In the genomic region with DNA sequence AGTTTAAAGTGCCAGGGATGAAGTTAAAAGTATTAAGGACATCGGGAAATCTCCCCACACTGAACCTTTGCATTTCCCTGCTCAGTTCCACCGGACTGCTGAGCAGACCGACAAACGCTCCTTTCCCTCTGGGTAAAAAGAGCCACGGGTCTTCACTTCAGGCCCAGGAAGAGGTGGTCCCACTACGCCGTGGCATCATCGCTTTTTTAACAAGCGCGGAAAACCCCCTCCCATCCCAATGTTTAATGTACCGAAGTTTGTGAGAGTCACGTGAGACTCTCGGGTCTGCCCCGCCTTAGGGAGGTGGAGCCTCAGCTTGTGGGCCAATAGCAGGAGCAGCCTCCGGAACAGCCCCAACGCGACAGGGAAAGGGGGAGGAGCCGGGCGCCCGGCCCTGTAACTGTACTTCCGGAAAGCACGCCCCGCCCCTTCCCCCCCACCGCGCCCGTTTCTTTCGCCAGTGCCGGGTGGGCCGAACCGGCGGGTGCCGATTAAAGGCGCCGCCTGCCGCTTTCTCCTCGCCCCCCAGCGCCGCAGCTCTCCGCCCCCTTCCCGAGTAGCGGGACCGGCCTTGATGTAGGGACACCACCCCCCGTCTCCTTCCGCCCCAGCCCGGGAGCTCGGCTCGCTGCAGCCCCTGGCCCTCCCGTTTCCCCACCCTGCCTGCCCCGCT, we compare ENCODE assay signal across 8 cellular contexts. TPM values are rescaled to one million over a fixed set of nuclear protein-coding genes. Genes with fewer than 3 reads are reported as not detected.
DNase-seq lines count a peak whose midpoint lies in the region; ATAC-seq and TF ChIP-seq lines count a peak whose summit lies in the region.

No MANE protein-coding gene starts in this region.

- peaks cover 4 to 17% (median 10%) of the 10 kb centered on the region in 10 experiments; a peak in 17 of 20 replicates for H3K4me1 ChIP-seq in BLaER1 treated with 17β-estradiol and CSF1 and Interleukin-3, amounts not matched to agents 10 nM and 100 nM
- peaks cover 4 to 10% of the 10 kb centered on the region in 2 donors for H3K4me1 ChIP-seq in left lung

- peaks cover 0 to 6% (median 0%) of the 10 kb centered on the region in 11 experiments; a peak in 1 of 22 replicates for H3K9me3 ChIP-seq in BLaER1 treated with 17β-estradiol and CSF1 and Interleukin-3, amounts not matched to agents 10 nM and 100 nM (replicated peaks in 1 of 11)
- H3K9me3 ChIP-seq in left lung = no peaks in the 10 kb centered on the region

- H3K27ac ChIP-seq in BLaER1 treated with 17β-estradiol and CSF1 and Interleukin-3, amounts not matched to agents 10 nM and 100 nM = peak overlapping the region; percentile 93 to 99 (median 98)
- peak overlapping the region; percentile 98 to 99 for H3K27ac ChIP-seq in left lung

- peak; percentile 54 for ATAC-seq in GM19351 (IDR thresholded peaks at IDR 0.05; ENCODE audit: unreplicated experiment)
- ATAC-seq in HG03520 (IDR thresholded peaks at IDR 0.05; ENCODE audit: unreplicated experiment) = peak; percentile 51
- ATAC-seq in left lung = peak; percentile 76

- H4K20me1 ChIP-seq in BLaER1 treated with 17β-estradiol and CSF1 and Interleukin-3, amounts not matched to agents 10 nM and 100 nM = peaks cover 7 to 25% (median 22%) of the 10 kb centered on the region in 11 experiments; a peak in 21 of 22 replicates

- H3K9ac ChIP-seq in BLaER1 treated with 17β-estradiol and CSF1 and Interleukin-3, amounts not matched to agents 10 nM and 100 nM = peak overlapping the region; percentile 96 to 99 (median 98)

- DNase-seq in NCI-H748 treated with DMSO at 0.1 percent for 48 hours (lab: John Stamatoyannopoulos, UW) = peak; percentile 88
- DNase-seq in activated CD4-positive, alpha-beta T cell treated with anti-CD3 and anti-CD28 coated beads, Interleukin-2, amount 50 U/mL, for 4 hours = peak; percentile 97 to 98
- peak; percentile 98 for DNase-seq in dermis blood vessel endothelial cell
- DNase-seq in left lung = peak; percentile 98 to 99
- peak; percentile 97 for DNase-seq in stimulated activated CD4-positive, alpha-beta T cell treated with anti-CD3 and anti-CD28 coated beads, Interleukin-2, amount 100 ng/mL, for 4 hours (ENCODE audit: low read depth)

- no peak for TF ChIP-seq CTCF in left lung (IDR thresholded peaks at IDR 0.05)

- H3K36me3 ChIP-seq in BLaER1 treated with 17β-estradiol and CSF1 and Interleukin-3, amounts not matched to agents 10 nM and 100 nM = peaks cover 0 to 9% (median 0%) of the 10 kb centered on the region in 11 experiments; a peak in 6 of 22 replicates
- H3K36me3 ChIP-seq in left lung = no peaks in the 10 kb centered on the region

- intact Hi-C loops in left lung (cut with DNase I) = no loop called here

- peak overlapping the region; percentile 78 to 100 (median 96) for H3K4me3 ChIP-seq in BLaER1 treated with 17β-estradiol and CSF1 and Interleukin-3, amounts not matched to agents 10 nM and 100 nM
- peak overlapping the region; percentile 76 to 85 for H3K4me3 ChIP-seq in left lung

- no peaks in the 10 kb centered on the region for H3K27me3 ChIP-seq in BLaER1 treated with 17β-estradiol and CSF1 and Interleukin-3, amounts not matched to agents 10 nM and 100 nM
- H3K27me3 ChIP-seq in left lung = no peaks in the 10 kb centered on the region

- peak overlapping the region; percentile 77 to 100 (median 98) for H3K4me2 ChIP-seq in BLaER1 treated with 17β-estradiol and CSF1 and Interleukin-3, amounts not matched to agents 10 nM and 100 nM

RNA-seq across cellular contexts. Expression of gene TRIM8, which starts 2.3 kb away (rescaled TPM):
- total RNA-seq in dermis blood vessel endothelial cell (65.7 and 124 TPM in 2 replicates), left lung (100 to 1,000 TPM; 123 to 180 TPM)

Comparison
In these comparisons a context has a peak if more than half of its experiments do, and no peak if none do; other contexts are left out.
1. Peak in every context shown above with its lines: DNase-seq, ATAC-seq, H3K4me3 ChIP-seq and H3K27ac ChIP-seq.